10 cellular contexts compared by ENCODE assay signal in the genomic region with DNA sequence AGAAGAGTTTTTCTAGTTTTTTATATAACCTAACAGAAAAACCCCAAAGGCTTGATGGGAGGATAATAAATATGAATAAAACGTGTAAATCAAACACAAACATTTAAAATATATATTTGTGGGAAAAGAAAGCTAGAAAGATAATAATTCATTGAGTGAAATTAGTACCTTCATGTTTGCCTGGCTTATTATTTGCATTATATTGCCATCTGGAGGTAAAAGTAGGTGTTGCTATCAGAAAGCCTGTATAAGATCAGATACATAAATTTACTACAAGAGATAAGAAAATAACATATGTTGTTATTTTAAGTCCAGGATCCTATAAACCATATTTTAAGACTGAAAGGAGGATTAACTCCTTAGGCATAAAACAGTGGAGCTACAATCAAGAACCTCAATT.
DNase-seq lines count a peak whose midpoint lies in the region; ATAC-seq and TF ChIP-seq lines count a peak whose summit lies in the region.
"Had no signal": no experiment of that assay in that cellular context is flagged by ENCODE, and none has a peak within 500 bp of the region (broad histone marks: within the 10 kb centered on the region; RNA-seq: fewer than 3 reads in every experiment).

No MANE protein-coding gene starts in this region.

- H3K4me3 ChIP-seq in HUES6 (ENCODE audit: low read depth, low read length) (no peak overlapping the region), SU-DHL-6 (ENCODE audit: insufficient read depth, low read length, poor library complexity, severe bottlenecking) (no peak overlapping the region), left lung (no peak overlapping the region)

- H3K9ac ChIP-seq in HUES6 (ENCODE audit: low read length) (no peak overlapping the region), SU-DHL-6 (ENCODE audit: low read length) (no peak overlapping the region)

- DNase-seq in COLO829 (ENCODE audit: low spot score): peak; percentile 16
- DNase-seq in iPS-NIHi11 (ENCODE audit: low spot score): peak; percentile 17
- DNase-seq in left lung: no peak
- DNase-seq in epidermal melanocyte (ENCODE audit: insufficient read length, low spot score): no peak
- DNase-seq in GM19240 (ENCODE audit: insufficient read length, low spot score): no peak
- DNase-seq: substantia nigra had no signal

- TF ChIP-seq CTCF in SU-DHL-6 (IDR thresholded peaks at IDR 0.05; ENCODE audit: insufficient read depth, low read length, poor library complexity, severe bottlenecking) (peak; percentile 29), left lung (IDR thresholded peaks at IDR 0.05) (peak in 1 of 2 donors; percentile 11)

- intact Hi-C loops in left lung (cut with DNase I): no loop called here

- no peaks in the 10 kb centered on the region for H3K9me2 ChIP-seq in SU-DHL-6 (replicated peaks; ENCODE audit: insufficient read depth, low read length)

- H3K27me3 ChIP-seq in HUES6 (ENCODE audit: control insufficient read depth, insufficient read depth, low read length): no peaks in the 10 kb centered on the region
- H3K27me3 ChIP-seq in SU-DHL-6 (ENCODE audit: low read length): no peaks in the 10 kb centered on the region
- no peaks in the 10 kb centered on the region for H3K27me3 ChIP-seq in left lung
- H3K27me3 ChIP-seq: neutrophil had no signal

- no peaks in the 10 kb centered on the region for H3K9me3 ChIP-seq in HUES6 (ENCODE audit: control insufficient read depth, insufficient read depth, low read depth, low read length)
- no peaks in the 10 kb centered on the region for H3K9me3 ChIP-seq in SU-DHL-6 (ENCODE audit: insufficient read depth, low read length)
- H3K9me3 ChIP-seq in left lung: no peaks in the 10 kb centered on the region
- H3K9me3 ChIP-seq: neutrophil had no signal

- H3K27ac ChIP-seq in HUES6 (ENCODE audit: low read depth, low read length) (peak overlapping the region; percentile 93; the same call in 1 of the 2 replicates), SU-DHL-6 (ENCODE audit: low read depth, low read length) (no peak overlapping the region), left lung (no peak overlapping the region)
- H3K27ac ChIP-seq: neutrophil had no signal

- H3F3A ChIP-seq in SU-DHL-6 (ENCODE audit: insufficient read depth): no peaks in the 10 kb centered on the region

- no peaks in the 10 kb centered on the region for H3K36me3 ChIP-seq in HUES6 (ENCODE audit: control insufficient read depth, insufficient read depth, low read length)
- H3K36me3 ChIP-seq in SU-DHL-6 (ENCODE audit: low read length): no peaks in the 10 kb centered on the region
- H3K36me3 ChIP-seq in left lung: no peaks in the 10 kb centered on the region
- H3K36me3 ChIP-seq: neutrophil had no signal

- no peak overlapping the region for H3K4me2 ChIP-seq in SU-DHL-6 (ENCODE audit: low read depth, low read length, poor library complexity, severe bottlenecking)

- H4K20me1 ChIP-seq in SU-DHL-6 (ENCODE audit: low read depth, low read length): no peaks in the 10 kb centered on the region

- no peaks in the 10 kb centered on the region for H3K79me2 ChIP-seq in SU-DHL-6 (ENCODE audit: insufficient read depth, low read length)

- ATAC-seq in left lung (no peak), GM19395 (IDR thresholded peaks at IDR 0.05; ENCODE audit: unreplicated experiment) (no peak)

- H2AFZ ChIP-seq in SU-DHL-6 (ENCODE audit: low read depth, low read length, severe bottlenecking): no peak overlapping the region

- H3K4me1 ChIP-seq in HUES6 (ENCODE audit: control insufficient read depth, insufficient read depth, low read length) (peaks cover 56% of the 10 kb centered on the region), left lung (no peaks in the 10 kb centered on the region)

Comparison
In these comparisons a context has a peak if more than half of its experiments do, and no peak if none do; other contexts are left out.
1. DNase-seq: peak in COLO829 (single experiment) and iPS-NIHi11 (single experiment); none in left lung (0 of 2), epidermal melanocyte (single experiment) and GM19240 (single experiment).